In the genomic region with DNA sequence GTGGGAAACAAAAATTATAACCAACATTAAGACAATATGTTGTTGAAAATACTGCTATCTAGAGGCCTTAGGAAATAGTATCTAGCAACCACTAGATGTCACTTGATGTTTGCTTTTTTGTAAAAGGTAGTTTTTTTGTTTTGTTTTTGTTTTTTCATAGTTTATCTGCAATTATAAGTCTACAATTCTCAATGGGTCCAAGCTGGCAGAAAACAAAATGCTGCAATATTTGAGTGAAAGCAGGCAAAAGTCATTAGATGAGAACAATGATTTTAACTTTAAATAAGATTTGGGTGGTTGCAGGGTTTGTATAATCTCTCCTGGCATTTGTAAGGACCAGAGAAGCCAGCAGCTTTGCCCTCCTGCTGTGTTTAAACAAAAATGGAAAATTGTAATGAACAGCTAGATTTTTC, we compare ENCODE assay signal across 8 cellular contexts. TPM values are rescaled to one million over a fixed set of nuclear protein-coding genes. Genes with fewer than 3 reads are reported as not detected.
DNase-seq lines count a peak whose midpoint lies in the region; ATAC-seq and TF ChIP-seq lines count a peak whose summit lies in the region.

No MANE protein-coding gene starts in this region.

- H3K9me3 ChIP-seq in neuron (ENCODE audit: low read length): no peaks in the 10 kb centered on the region
- H3K9me3 ChIP-seq in mucosa of descending colon: no peaks in the 10 kb centered on the region

- no peaks in the 10 kb centered on the region for H3K27me3 Mint-ChIP-seq in activated CD8-positive, alpha-beta T cell treated with anti-CD3 and anti-CD28 coated beads for 36 hours
- peaks cover 5% of the 10 kb centered on the region for H3K27me3 Mint-ChIP-seq in activated CD8-positive, alpha-beta T cell treated with anti-CD3 and anti-CD28 coated beads, Interleukin-2, amount 10 ng/mL, durations not matched to agents 7 days and 5 days (ENCODE audit: low read depth)
- H3K27me3 Mint-ChIP-seq in endothelial cell (ENCODE audit: unreplicated experiment): no peaks in the 10 kb centered on the region

- H3K4me3 ChIP-seq in neuron (ENCODE audit: low read length): no peak overlapping the region
- no peak overlapping the region for H3K4me3 ChIP-seq in mucosa of descending colon

- intact Hi-C loops in activated CD8-positive, alpha-beta T cell treated with anti-CD3 and anti-CD28 coated beads for 36 hours (cut with micrococcal nuclease): loop anchor here (10.0 kb wide), 1 partner anchor 1163 kb away; no protein-coding TSS in a partner anchor
- intact Hi-C loops in mucosa of descending colon (cut with DNase I, micrococcal nuclease): no loop called here

- no peaks in the 10 kb centered on the region for H3K27me3 ChIP-seq in neuron (ENCODE audit: insufficient read depth, low read length)

- peak overlapping the region; percentile 81 for H2AFZ ChIP-seq in neuron (ENCODE audit: low read depth, low read length)

- no peak for DNase-seq in activated CD8-positive, alpha-beta T cell treated with anti-CD3 and anti-CD28 coated beads for 36 hours
- DNase-seq in activated CD8-positive, alpha-beta T cell treated with anti-CD3 and anti-CD28 coated beads, Interleukin-2, amount 10 ng/mL, durations not matched to agents 7 days and 5 days: no peak
- DNase-seq in NCI-H82 (lab: John Stamatoyannopoulos, UW) (peak; percentile 33), endothelial cell (ENCODE audit: low spot score) (no peak), activated gamma-delta T cell treated with Interleukin-2 at 50 U/mL for 16 hours (no peak), mucosa of descending colon (no peak), cortex of kidney (lab: John Stamatoyannopoulos, UW) (no peak)

- ATAC-seq in activated CD8-positive, alpha-beta T cell treated with anti-CD3 and anti-CD28 coated beads for 36 hours: no peak
- ATAC-seq in activated CD8-positive, alpha-beta T cell treated with anti-CD3 and anti-CD28 coated beads, Interleukin-2, amount 10 ng/mL, durations not matched to agents 7 days and 5 days: no peak
- no peak for ATAC-seq in mucosa of descending colon

- no peak overlapping the region for H3K4me3 Mint-ChIP-seq in activated CD8-positive, alpha-beta T cell treated with anti-CD3 and anti-CD28 coated beads for 36 hours
- no peak overlapping the region for H3K4me3 Mint-ChIP-seq in activated CD8-positive, alpha-beta T cell treated with anti-CD3 and anti-CD28 coated beads, Interleukin-2, amount 10 ng/mL, durations not matched to agents 7 days and 5 days
- H3K4me3 Mint-ChIP-seq in endothelial cell (ENCODE audit: unreplicated experiment): no peak overlapping the region

- H3K4me1 Mint-ChIP-seq in activated CD8-positive, alpha-beta T cell treated with anti-CD3 and anti-CD28 coated beads for 36 hours (ENCODE audit: low read depth): peaks cover 2% of the 10 kb centered on the region
- peaks cover 7% of the 10 kb centered on the region for H3K4me1 Mint-ChIP-seq in activated CD8-positive, alpha-beta T cell treated with anti-CD3 and anti-CD28 coated beads, Interleukin-2, amount 10 ng/mL, durations not matched to agents 7 days and 5 days (ENCODE audit: low read depth)
- peaks cover 8% of the 10 kb centered on the region for H3K4me1 Mint-ChIP-seq in endothelial cell (ENCODE audit: unreplicated experiment)

- peak; percentile 62 for TF ChIP-seq CTCF in activated CD8-positive, alpha-beta T cell treated with anti-CD3 and anti-CD28 coated beads for 36 hours (IDR thresholded peaks at IDR 0.05)
- TF ChIP-seq CTCF in endothelial cell (IDR thresholded peaks at IDR 0.05; ENCODE audit: unreplicated experiment) (peak; percentile 73), mucosa of descending colon (IDR thresholded peaks at IDR 0.05) (no peak)

- no peak overlapping the region for H3K27ac Mint-ChIP-seq in activated CD8-positive, alpha-beta T cell treated with anti-CD3 and anti-CD28 coated beads for 36 hours
- no peak overlapping the region for H3K27ac Mint-ChIP-seq in activated CD8-positive, alpha-beta T cell treated with anti-CD3 and anti-CD28 coated beads, Interleukin-2, amount 10 ng/mL, durations not matched to agents 7 days and 5 days
- peak overlapping the region; percentile 70 for H3K27ac Mint-ChIP-seq in endothelial cell (ENCODE audit: unreplicated experiment)

- no peaks in the 10 kb centered on the region for H3K36me3 Mint-ChIP-seq in activated CD8-positive, alpha-beta T cell treated with anti-CD3 and anti-CD28 coated beads for 36 hours (ENCODE audit: low read depth)
- H3K36me3 Mint-ChIP-seq in activated CD8-positive, alpha-beta T cell treated with anti-CD3 and anti-CD28 coated beads, Interleukin-2, amount 10 ng/mL, durations not matched to agents 7 days and 5 days (ENCODE audit: low read depth): no peaks in the 10 kb centered on the region
- no peaks in the 10 kb centered on the region for H3K36me3 Mint-ChIP-seq in endothelial cell (ENCODE audit: low read depth, unreplicated experiment)

- H3K36me3 ChIP-seq in neuron (ENCODE audit: insufficient read depth, low read length) (no peaks in the 10 kb centered on the region), mucosa of descending colon (ENCODE audit: low read depth) (no peaks in the 10 kb centered on the region)

- CTCF ChIA-PET in activated CD8-positive, alpha-beta T cell treated with anti-CD3 and anti-CD28 coated beads for 36 hours (lab: Charles Lee): interaction anchor here (1.1 to 2.0 kb wide), 4 partner anchors 11 to 280 kb away, joined by 3 to 8 read pairs (median 6); no protein-coding TSS in a partner anchor
- CTCF ChIA-PET in activated CD8-positive, alpha-beta T cell treated with anti-CD3 and anti-CD28 coated beads, Interleukin-2, amount 10 ng/mL, durations not matched to agents 7 days and 5 days (lab: Charles Lee): interaction anchor here (0.7 to 1.5 kb wide), 10 partner anchors 8 to 618 kb away, joined by 3 to 7 read pairs (median 3); no protein-coding TSS in a partner anchor

- POLR2A ChIA-PET in activated CD8-positive, alpha-beta T cell treated with anti-CD3 and anti-CD28 coated beads for 36 hours (lab: Charles Lee): no interaction called here
- POLR2A ChIA-PET in activated CD8-positive, alpha-beta T cell treated with anti-CD3 and anti-CD28 coated beads, Interleukin-2, amount 10 ng/mL, durations not matched to agents 7 days and 5 days (lab: Charles Lee): no interaction called here

- no peaks in the 10 kb centered on the region for H3K9me3 Mint-ChIP-seq in activated CD8-positive, alpha-beta T cell treated with anti-CD3 and anti-CD28 coated beads for 36 hours
- H3K9me3 Mint-ChIP-seq in activated CD8-positive, alpha-beta T cell treated with anti-CD3 and anti-CD28 coated beads, Interleukin-2, amount 10 ng/mL, durations not matched to agents 7 days and 5 days (ENCODE audit: insufficient read depth): no peaks in the 10 kb centered on the region
- peaks cover 5% of the 10 kb centered on the region for H3K9me3 Mint-ChIP-seq in endothelial cell (ENCODE audit: unreplicated experiment)

- H3K4me1 ChIP-seq in neuron (ENCODE audit: insufficient read depth, low read length): peaks cover 10% of the 10 kb centered on the region
- no peaks in the 10 kb centered on the region for H3K4me1 ChIP-seq in mucosa of descending colon (ENCODE audit: low read depth)

RNA-seq across cellular contexts. Expression of gene DUT, which starts 27.0 kb away (rescaled TPM):
- total RNA-seq in activated CD8-positive, alpha-beta T cell treated with anti-CD3 and anti-CD28 coated beads for 36 hours: 100 to 1,000 TPM; 527 TPM
- 100 to 1,000 TPM; 350 to 360 TPM for total RNA-seq in activated CD8-positive, alpha-beta T cell treated with anti-CD3 and anti-CD28 coated beads, Interleukin-2, amount 10 ng/mL, durations not matched to agents 7 days and 5 days
- total RNA-seq in endothelial cell (ENCODE audit: unreplicated experiment) (71.5 TPM), mucosa of descending colon (10 to 100 TPM; 46.3 to 81.6 (median 69.4) TPM)
